Comparison of ENCODE assay signal across 11 cellular contexts in the genomic region with DNA sequence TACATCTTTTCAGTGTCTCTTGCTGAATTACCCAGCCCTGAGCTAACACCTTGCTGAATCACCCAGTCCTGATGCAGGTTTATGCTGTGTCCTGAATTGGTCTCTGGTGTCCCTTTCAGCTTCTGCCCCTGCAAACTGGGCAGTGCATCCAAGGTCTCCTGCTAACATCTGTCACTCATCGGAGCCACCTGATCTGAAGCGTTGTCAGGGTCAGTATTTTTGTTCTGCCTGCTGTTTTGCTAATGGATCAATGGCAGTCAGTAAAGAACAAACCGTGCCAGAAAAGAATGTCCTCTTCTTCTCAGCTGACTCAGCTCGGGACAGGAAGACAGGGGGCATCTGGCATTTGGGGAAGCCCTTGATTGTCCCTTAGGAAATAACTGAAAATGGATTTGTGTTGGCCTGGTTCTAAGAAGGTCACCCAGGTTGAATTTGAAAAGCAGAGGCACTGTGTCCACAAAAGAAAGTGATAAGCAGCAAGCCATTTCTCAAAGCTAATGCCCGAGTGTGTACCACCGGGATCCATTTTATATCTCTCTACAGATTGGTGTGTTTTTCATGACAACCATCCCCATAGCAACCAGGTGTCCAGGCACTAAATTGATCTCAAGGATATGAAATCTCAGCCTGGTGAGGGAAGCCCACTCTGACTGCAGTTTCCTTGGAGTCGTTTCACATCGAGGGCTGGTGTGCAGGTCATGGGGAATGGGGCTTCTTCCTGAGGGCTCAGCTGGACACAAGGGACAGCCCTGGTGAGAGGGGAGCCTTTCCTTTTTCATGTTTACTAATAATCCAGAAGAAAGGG.
DNase-seq lines count a peak whose midpoint lies in the region; ATAC-seq and TF ChIP-seq lines count a peak whose summit lies in the region.
"Had no signal": no experiment of that assay in that cellular context is flagged by ENCODE, and none has a peak within 500 bp of the region (broad histone marks: within the 10 kb centered on the region; RNA-seq: fewer than 3 reads in every experiment).

No MANE protein-coding gene starts in this region.

- DNase-seq in NCI-H69 (lab: John Stamatoyannopoulos, UW) = peak; percentile 49
- DNase-seq in hepatocyte (ENCODE audit: low spot score) = no peak
- DNase-seq in prostate gland (ENCODE audit: low spot score) = no peak
- no peak for DNase-seq in activated CD4-positive, alpha-beta T cell treated with anti-CD3 and anti-CD28 coated beads, Interleukin-2, amount 50 U/mL, for 48 hours
- no peak for DNase-seq in activated naive CD4-positive, alpha-beta T cell (lab: John Stamatoyannopoulos, UW)
- no peak for DNase-seq in activated CD4-positive, alpha-beta T cell treated with anti-CD3 and anti-CD28 coated beads for 4 hours
- DNase-seq: C1 segment of cervical spinal cord, NCI-H526 had no signal

- no peak for ATAC-seq in HG03039 (IDR thresholded peaks at IDR 0.05; ENCODE audit: unreplicated experiment)

- H3K27ac ChIP-seq in ACC112 (ENCODE audit: low read depth, low read length) (0 out of 2 replicates have a peak overlapping the region, but pooled peaks have one; percentile 95), hepatocyte (peak overlapping the region; percentile 96), prostate gland (peak overlapping the region; percentile 95 to 97)

- peaks cover 52% of the 10 kb centered on the region for H3K4me1 ChIP-seq in ACC112 (ENCODE audit: control insufficient read depth, insufficient read depth, low read length, unreplicated experiment)
- peaks cover 83% of the 10 kb centered on the region for H3K4me1 ChIP-seq in hepatocyte (ENCODE audit: insufficient read depth)
- H3K4me1 ChIP-seq in prostate gland (replicated peaks) = peaks cover 23% of the 10 kb centered on the region

- no peak overlapping the region for H3K4me2 ChIP-seq in hepatocyte

- peaks cover 3% of the 10 kb centered on the region for H3K79me2 ChIP-seq in ACC112 (ENCODE audit: control insufficient read depth, insufficient read depth, low read length, unreplicated experiment)
- H3K79me2 ChIP-seq in hepatocyte = no peaks in the 10 kb centered on the region

- no peaks in the 10 kb centered on the region for H3K27me3 ChIP-seq in ACC112 (ENCODE audit: insufficient read depth, low read length)
- no peaks in the 10 kb centered on the region for H3K27me3 ChIP-seq in hepatocyte
- no peaks in the 10 kb centered on the region for H3K27me3 ChIP-seq in prostate gland (replicated peaks; ENCODE audit: insufficient read depth)
- H3K27me3 ChIP-seq: cardiac muscle cell had no signal

- H3K4me3 ChIP-seq in ACC112 (ENCODE audit: low read depth, low read length) (no peak overlapping the region), hepatocyte (no peak overlapping the region), prostate gland (no peak overlapping the region)
- H3K4me3 ChIP-seq: cardiac muscle cell had no signal

- no peaks in the 10 kb centered on the region for H3K9me3 ChIP-seq in hepatocyte (ENCODE audit: low read depth)
- no peaks in the 10 kb centered on the region for H3K9me3 ChIP-seq in prostate gland

- no peaks in the 10 kb centered on the region for H4K20me1 ChIP-seq in hepatocyte (ENCODE audit: insufficient read depth, poor library complexity, severe bottlenecking)

- H3K9me2 ChIP-seq in hepatocyte (replicated peaks; ENCODE audit: insufficient read depth) = no peaks in the 10 kb centered on the region

- no peak overlapping the region for H2AFZ ChIP-seq in ACC112 (ENCODE audit: low read length, unreplicated experiment)
- no peak overlapping the region for H2AFZ ChIP-seq in hepatocyte

- 53% methylated on average over 8 of the region's 8 CpGs for WGBS in hepatocyte (ENCODE audit: low lambda C conversion rate, missing lambda C conversion rate)
- WGBS in prostate gland = 69% methylated on average over 8 of the region's 8 CpGs

- H3K36me3 ChIP-seq in ACC112 (ENCODE audit: insufficient read depth, low read length) (no peaks in the 10 kb centered on the region), hepatocyte (replicated peaks; ENCODE audit: insufficient read depth, low read depth) (no peaks in the 10 kb centered on the region), prostate gland (no peaks in the 10 kb centered on the region)
- H3K36me3 ChIP-seq: cardiac muscle cell had no signal

- TF ChIP-seq POLR2A in prostate gland (IDR thresholded peaks at IDR 0.05) = no peak

- intact Hi-C loops in prostate gland (cut with DNase I) = loop anchor here (5.0 kb wide), 5 partner anchors 148 to 328 kb away; no protein-coding TSS in a partner anchor

- TF ChIP-seq CTCF in hepatocyte (IDR thresholded peaks at IDR 0.05; ENCODE audit: poor library complexity) = no peak
- TF ChIP-seq CTCF in prostate gland (IDR thresholded peaks at IDR 0.05) = no peak
